ENCODE assay signal across 27 cellular contexts in genomic region chrX:110396777-110397176, GRCh38. TPM values are rescaled to one million over a fixed set of nuclear protein-coding genes. Genes with fewer than 3 reads are reported as not detected.
DNase-seq lines count a peak whose midpoint lies in the region; ATAC-seq and TF ChIP-seq lines count a peak whose summit lies in the region.
"Had no signal": no experiment of that assay in that cellular context is flagged by ENCODE, and none has a peak within 500 bp of the region (broad histone marks: within the 10 kb centered on the region; RNA-seq: fewer than 3 reads in every experiment).

No MANE protein-coding gene starts in this region.

- H3K9me3 ChIP-seq in gastrocnemius medialis: no peaks in the 10 kb centered on the region
- H3K9me3 ChIP-seq: HAP-1, left lung had no signal

- intact Hi-C loops in gastrocnemius medialis (cut with DNase I; ENCODE audit: low total_unique reads): loop anchor here (5.0 kb wide), 1 partner anchor 394 kb away; the partner anchor contains the start of gene TMEM164

- TF ChIP-seq POLR2A in gastrocnemius medialis (IDR thresholded peaks at IDR 0.05): no peak

- TF ChIP-seq CTCF in gastrocnemius medialis (IDR thresholded peaks at IDR 0.05 in 4 of 5, conservative IDR thresholded peaks at IDR 0.05 in 1 of 5): no peak

- in situ Hi-C loops in Caki2 (cut with HindIII; ENCODE audit: low pct_unique_long_range_greater_than_20kb, low sequenced_read_pairs) (no loop called here), gastrocnemius medialis (cut with MboI; ENCODE audit: low sequenced_read_pairs in 4 of 4) (no loop called here)

- peaks cover 0 to 3% of the 10 kb centered on the region in 2 donors for H3K4me1 ChIP-seq in gastrocnemius medialis
- H3K4me1 ChIP-seq: HAP-1, left lung had no signal

- peak; percentile 76 to 83 for ATAC-seq in gastrocnemius medialis
- no peak for ATAC-seq in GM18511 (IDR thresholded peaks at IDR 0.05; ENCODE audit: unreplicated experiment)
- ATAC-seq: left lung had no signal

- H3K27ac ChIP-seq in epithelial cell of prostate: peak overlapping the region; percentile 80
- H3K27ac ChIP-seq in gastrocnemius medialis: peak overlapping the region; percentile 60 to 76 (median 65)
- H3K27ac ChIP-seq: left lung had no signal

- no peaks in the 10 kb centered on the region for H3K36me3 ChIP-seq in gastrocnemius medialis
- H3K36me3 ChIP-seq: HAP-1, left lung had no signal

- peaks cover 0 to 8% (median 0%) of the 10 kb centered on the region in 3 donors for H3K27me3 ChIP-seq in gastrocnemius medialis

- H3K4me3 ChIP-seq in gastrocnemius medialis: no peak overlapping the region
- H3K4me3 ChIP-seq: HAP-1, left lung, skin epidermis had no signal

- DNase-seq in Caki2 (ENCODE audit: low read depth) (peak; percentile 59), NCI-H748 treated with DMSO at 0.1 percent for 48 hours (lab: John Stamatoyannopoulos, UW) (peak; percentile 39), epithelial cell of prostate (ENCODE audit: low read depth, low spot score) (no peak), gastrocnemius medialis (peak; percentile 35 to 52), HCEC 1CT (no peak)
- no peak for DNase-seq in central memory CD4-positive, alpha-beta T cell
- DNase-seq: activated CD4-positive, alpha-beta memory T cell treated with anti-CD3 and anti-CD28 coated beads, Interleukin-2, amount 10 ng/mL, durations not matched to agents 7 days and 5 days; activated CD8-positive, alpha-beta memory T cell treated with anti-CD3 and anti-CD28 coated beads, Interleukin-2, amount 50 U/mL, for 4 hours; activated naive CD4-positive, alpha-beta T cell treated with Interleukin-2 at 50 U/mL for 16 hours; CD8-positive, alpha-beta memory T cell; cerebellar nuclear complex; dermis blood vessel endothelial cell; glutamatergic neuron; left lung; mesenchymal stem cell; NCI-H1092; NCI-H187 treated with DMSO at 0.1 percent for 48 hours; NCI-H2171; NCI-H524; NK-92 treated with Interleukin-12 subunit alpha and Interleukin-12 subunit beta, amount 100 ng/mL, for 24 hours; SHP77 treated with DMSO at 0.1 percent for 48 hours; stimulated activated naive CD4-positive, alpha-beta T cell treated with Interleukin-2 at 50 U/mL for 16 hours had no signal

RNA-seq across cellular contexts. Expression of gene RTL9, which starts 38.1 kb away (rescaled TPM):
- 0.07 TPM in 1 of 2 replicates, not detected in the other for total RNA-seq in Caki2 (2014; rRNA removed; shearing (Covaris generic); ENCODE audit: low replicate concordance)
- total RNA-seq in gastrocnemius medialis: under 1 TPM in 2 of 4 donors, not detected in 2; 0.07 to 0.29 TPM
- total RNA-seq: activated CD4-positive, alpha-beta memory T cell treated with anti-CD3 and anti-CD28 coated beads, Interleukin-2, amount 10 ng/mL, durations not matched to agents 7 days and 5 days; activated T-helper 1 cell treated with anti-CD3 and anti-CD28 coated beads, Interleukin-12 subunit alpha, Interleukin-12 subunit beta, Interleukin-2, Interleukin-4 antibody, amounts not matched to agents 30 ng/mL and 10 ng/mL and 1 ng/mL, durations not matched to agents 14 hours and 24 hours and 36 hours; CD8-positive, alpha-beta memory T cell; dermis blood vessel endothelial cell; G401 had no signal

Comparison
In these comparisons a context has a peak if more than half of its experiments do, and no peak if none do; other contexts are left out.
1. DNase-seq: peak in Caki2 (single experiment), NCI-H748 treated with DMSO at 0.1 percent for 48 hours (single experiment) and gastrocnemius medialis (2 of 2); none in epithelial cell of prostate (single experiment), HCEC 1CT (single experiment) and central memory CD4-positive, alpha-beta T cell (single experiment).